ENCODE assay signal across 1 cellular context in the genomic region with DNA sequence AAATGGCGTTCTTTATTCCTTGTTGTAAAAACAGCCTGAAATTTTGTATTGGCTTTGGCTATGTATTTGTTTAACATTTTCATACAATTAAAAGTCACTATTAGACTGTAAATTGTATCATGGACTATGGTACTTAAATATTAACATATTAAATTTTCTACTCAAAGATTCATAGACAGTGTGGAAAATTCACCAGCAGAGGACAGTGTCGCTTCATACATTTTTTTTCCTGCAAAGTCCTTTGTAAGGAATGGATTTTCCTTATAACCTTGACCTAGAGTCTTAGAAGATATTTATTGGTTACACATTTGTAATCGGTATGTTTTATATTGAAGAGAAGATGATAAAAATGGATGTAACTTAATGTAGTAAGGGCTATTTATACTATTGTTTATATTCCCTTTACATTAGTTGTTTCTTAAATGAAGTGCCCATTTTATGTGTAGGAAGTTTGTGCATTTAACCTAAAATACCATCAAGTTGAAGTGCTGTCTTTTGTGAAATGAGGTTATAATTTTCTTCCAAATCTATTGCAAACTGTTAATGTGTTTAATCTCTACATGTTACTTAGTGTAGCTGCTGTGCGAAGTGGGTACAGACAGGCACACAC.
TF ChIP-seq lines count a peak whose summit lies in the region.

No MANE protein-coding gene starts in this region.

TF ChIP-seq in H1, 55 proteins besides CTCF, POLR2A, EP300 and RAD21:
- TF ChIP-seq, protein P1, sequence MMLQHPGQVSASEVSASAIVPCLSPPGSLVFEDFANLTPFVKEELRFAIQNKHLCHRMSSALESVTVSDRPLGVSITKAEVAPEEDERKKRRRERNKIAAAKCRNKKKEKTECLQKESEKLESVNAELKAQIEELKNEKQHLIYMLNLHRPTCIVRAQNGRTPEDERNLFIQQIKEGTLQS (IDR thresholded peaks at IDR 0.05; ENCODE audit: insufficient read depth, low read depth, low read length): no peak
- TF ChIP-seq YY1 (IDR thresholded peaks at IDR 0.05; ENCODE audit: low read depth, low read length) (no peak), CTBP2 (IDR thresholded peaks at IDR 0.05; ENCODE audit: borderline replicate concordance, insufficient read depth, insufficient read length, low read length) (no peak), SIN3A (conservative IDR thresholded peaks at IDR 0.05 in 1 of 2, IDR thresholded peaks at IDR 0.05 in 1 of 2; ENCODE audit: low read depth in 1 of 2, low read length in 2 of 2) (no peak), RFX5 (IDR thresholded peaks at IDR 0.05; ENCODE audit: borderline replicate concordance, low read depth, low read length) (no peak), ZNF274 (IDR thresholded peaks at IDR 0.05; ENCODE audit: borderline replicate concordance, extremely low read depth, low read length) (no peak), SRF (IDR thresholded peaks at IDR 0.05; ENCODE audit: low read depth, low read length) (no peak), HDAC2 (IDR thresholded peaks at IDR 0.05; ENCODE audit: borderline replicate concordance in 1 of 2, low read depth in 2 of 2, low read length in 2 of 2) (no peak)
- TF ChIP-seq, protein P2, sequence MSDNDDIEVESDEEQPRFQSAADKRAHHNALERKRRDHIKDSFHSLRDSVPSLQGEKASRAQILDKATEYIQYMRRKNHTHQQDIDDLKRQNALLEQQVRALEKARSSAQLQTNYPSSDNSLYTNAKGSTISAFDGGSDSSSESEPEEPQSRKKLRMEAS (IDR thresholded peaks at IDR 0.05): no peak
